Comparison of ENCODE assay signal across 29 cellular contexts in genomic region chrX:2871817-2872216, GRCh38. TPM values are rescaled to one million over a fixed set of nuclear protein-coding genes. Genes with fewer than 3 reads are reported as not detected.
"Had no signal": no experiment of that assay in that cellular context is flagged by ENCODE, and none has a peak within 500 bp of the region (broad histone marks: within the 10 kb centered on the region; RNA-seq: fewer than 3 reads in every experiment).

No MANE protein-coding gene starts in this region.

- H3K27ac Mint-ChIP-seq: activated CD4-positive, alpha-beta memory T cell treated with anti-CD3 and anti-CD28 coated beads, Interleukin-2, amount 10 ng/mL, durations not matched to agents 7 days and 5 days; activated CD4-positive, alpha-beta T cell treated with anti-CD3 and anti-CD28 coated beads, Interleukin-2, amount 10 ng/mL, durations not matched to agents 7 days and 5 days; activated naive CD4-positive, alpha-beta T cell treated with anti-CD3 and anti-CD28 coated beads, Interleukin-2, amount 50 U/mL, for 24 hours; activated naive CD8-positive, alpha-beta T cell treated with anti-CD3 and anti-CD28 coated beads for 36 hours; activated naive CD8-positive, alpha-beta T cell treated with anti-CD3 and anti-CD28 coated beads, Interleukin-2, amount 50 U/mL, for 24 hours; activated T-helper 17 cell treated with anti-CD3 and anti-CD28 coated beads, Interleukin-2, amount 50 U/mL, for 72 hours; effector memory CD8-positive, alpha-beta T cell had no signal

- H3K4me1 ChIP-seq: adrenal gland, body of pancreas, esophagus squamous epithelium had no signal

- H3K4me1 Mint-ChIP-seq: activated CD4-positive, alpha-beta memory T cell treated with anti-CD3 and anti-CD28 coated beads, Interleukin-2, amount 10 ng/mL, durations not matched to agents 7 days and 5 days; activated naive CD4-positive, alpha-beta T cell treated with anti-CD3 and anti-CD28 coated beads, Interleukin-2, amount 50 U/mL, for 24 hours; activated naive CD8-positive, alpha-beta T cell treated with anti-CD3 and anti-CD28 coated beads for 36 hours; activated naive CD8-positive, alpha-beta T cell treated with anti-CD3 and anti-CD28 coated beads, Interleukin-2, amount 50 U/mL, for 24 hours; activated T-helper 17 cell treated with anti-CD3 and anti-CD28 coated beads, Interleukin-2, amount 50 U/mL, for 72 hours had no signal

- H3K4me3 ChIP-seq: adrenal gland, body of pancreas, esophagus squamous epithelium had no signal

- H3K36me3 ChIP-seq: adrenal gland, esophagus squamous epithelium had no signal

- H3K9me3 Mint-ChIP-seq: activated CD4-positive, alpha-beta memory T cell treated with anti-CD3 and anti-CD28 coated beads, Interleukin-2, amount 10 ng/mL, durations not matched to agents 7 days and 5 days; activated CD4-positive, alpha-beta T cell treated with anti-CD3 and anti-CD28 coated beads, Interleukin-2, amount 10 ng/mL, durations not matched to agents 7 days and 5 days; activated naive CD4-positive, alpha-beta T cell treated with anti-CD3 and anti-CD28 coated beads, Interleukin-2, amount 50 U/mL, for 24 hours; activated naive CD8-positive, alpha-beta T cell treated with anti-CD3 and anti-CD28 coated beads, Interleukin-2, amount 50 U/mL, for 24 hours; activated T-helper 17 cell treated with anti-CD3 and anti-CD28 coated beads, Interleukin-2, amount 50 U/mL, for 72 hours; effector memory CD8-positive, alpha-beta T cell had no signal

- DNase-seq: activated CD4-positive, alpha-beta memory T cell treated with anti-CD3 and anti-CD28 coated beads, Interleukin-2, amount 10 ng/mL, durations not matched to agents 7 days and 5 days; activated CD4-positive, alpha-beta T cell treated with anti-CD3 and anti-CD28 coated beads for 1 hour; activated CD4-positive, alpha-beta T cell treated with anti-CD3 and anti-CD28 coated beads for 4 hours; activated CD4-positive, alpha-beta T cell treated with anti-CD3 and anti-CD28 coated beads, Interleukin-2, amount 10 ng/mL, durations not matched to agents 7 days and 5 days; activated CD4-positive, alpha-beta T cell treated with anti-CD3 and anti-CD28 coated beads, Interleukin-2, amount 50 U/mL, for 4 hours; activated CD8-positive, alpha-beta memory T cell treated with anti-CD3 and anti-CD28 coated beads for 24 hours; activated effector memory CD4-positive, alpha-beta T cell treated with Interleukin-2 at 50 U/mL for 16 hours; activated gamma-delta T cell treated with Interleukin-2 at 50 U/mL for 16 hours; activated naive CD4-positive, alpha-beta T cell treated with Interleukin-2 at 50 U/mL for 16 hours; activated naive CD8-positive, alpha-beta T cell treated with anti-CD3 and anti-CD28 coated beads for 36 hours; activated naive CD8-positive, alpha-beta T cell treated with anti-CD3 and anti-CD28 coated beads, Interleukin-2, amount 50 U/mL, for 24 hours; activated T-cell treated with anti-CD3 and anti-CD28 coated beads, Interleukin-2, amount 50 U/mL, for 4 hours; adrenal gland; amygdala; aorta; body of pancreas; caudate nucleus; cortex of kidney; dermis blood vessel endothelial cell; effector CD4-positive, alpha-beta T cell; effector memory CD8-positive, alpha-beta T cell; esophagus squamous epithelium; foreskin fibroblast; head of caudate nucleus; T-helper 2 cell had no signal

- H3K36me3 Mint-ChIP-seq: activated naive CD4-positive, alpha-beta T cell treated with anti-CD3 and anti-CD28 coated beads, Interleukin-2, amount 50 U/mL, for 24 hours; activated naive CD8-positive, alpha-beta T cell treated with anti-CD3 and anti-CD28 coated beads for 36 hours had no signal

- ATAC-seq: activated naive CD8-positive, alpha-beta T cell treated with anti-CD3 and anti-CD28 coated beads, Interleukin-2, amount 50 U/mL, for 24 hours; activated T-cell treated with anti-CD3 and anti-CD28 coated beads, Interleukin-2, amount 50 U/mL, for 4 hours; activated T-helper 17 cell treated with anti-CD3 and anti-CD28 coated beads, Interleukin-2, amount 50 U/mL, for 72 hours; body of pancreas; effector memory CD8-positive, alpha-beta T cell had no signal

- H3K9me3 ChIP-seq: adrenal gland, body of pancreas, esophagus squamous epithelium had no signal

- H3K27me3 ChIP-seq: adrenal gland, body of pancreas, esophagus squamous epithelium had no signal

- H3K27me3 Mint-ChIP-seq: activated CD4-positive, alpha-beta T cell treated with anti-CD3 and anti-CD28 coated beads, Interleukin-2, amount 10 ng/mL, durations not matched to agents 7 days and 5 days; activated naive CD4-positive, alpha-beta T cell treated with anti-CD3 and anti-CD28 coated beads, Interleukin-2, amount 50 U/mL, for 24 hours had no signal

- H3K4me3 Mint-ChIP-seq: activated CD4-positive, alpha-beta memory T cell treated with anti-CD3 and anti-CD28 coated beads, Interleukin-2, amount 10 ng/mL, durations not matched to agents 7 days and 5 days; activated CD4-positive, alpha-beta T cell treated with anti-CD3 and anti-CD28 coated beads, Interleukin-2, amount 10 ng/mL, durations not matched to agents 7 days and 5 days; activated naive CD4-positive, alpha-beta T cell treated with anti-CD3 and anti-CD28 coated beads, Interleukin-2, amount 50 U/mL, for 24 hours; activated naive CD8-positive, alpha-beta T cell treated with anti-CD3 and anti-CD28 coated beads for 36 hours; activated naive CD8-positive, alpha-beta T cell treated with anti-CD3 and anti-CD28 coated beads, Interleukin-2, amount 50 U/mL, for 24 hours; activated T-cell treated with anti-CD3 and anti-CD28 coated beads, Interleukin-2, amount 50 U/mL, for 4 hours; activated T-helper 17 cell treated with anti-CD3 and anti-CD28 coated beads, Interleukin-2, amount 50 U/mL, for 72 hours; effector memory CD8-positive, alpha-beta T cell had no signal

- H3K27ac ChIP-seq: adrenal gland, body of pancreas, epithelial cell of prostate, esophagus squamous epithelium had no signal

RNA-seq across cellular contexts. Expression of gene GYG2, which starts 43.1 kb away (rescaled TPM):
- total RNA-seq: activated CD4-positive, alpha-beta memory T cell treated with anti-CD3 and anti-CD28 coated beads, Interleukin-2, amount 10 ng/mL, durations not matched to agents 7 days and 5 days; activated CD4-positive, alpha-beta T cell treated with anti-CD3 and anti-CD28 coated beads, Interleukin-2, amount 10 ng/mL, durations not matched to agents 7 days and 5 days; activated naive CD8-positive, alpha-beta T cell treated with anti-CD3 and anti-CD28 coated beads for 36 hours; activated T-cell treated with anti-CD3 and anti-CD28 coated beads, Interleukin-2, amount 50 U/mL, for 4 hours; activated T-helper 17 cell treated with anti-CD3 and anti-CD28 coated beads, Interleukin-2, amount 50 U/mL, for 72 hours; T-helper 1 cell treated with Interleukin-12 subunit alpha and Interleukin-12 subunit beta and Interleukin-4 antibody, amounts not matched to agents 30 ng/mL and 1 ng/mL, for 36 hours had no signal
